In genomic region chrX:154485150-154486051, GRCh38 we compare ENCODE assay signal across 8 cellular contexts. TPM values are rescaled to one million over a fixed set of nuclear protein-coding genes. Genes with fewer than 3 reads are reported as not detected.
DNase-seq lines count a peak whose midpoint lies in the region; ATAC-seq, FAIRE-seq and TF ChIP-seq lines count a peak whose summit lies in the region.

No MANE protein-coding gene starts in this region.

- no peaks in the 10 kb centered on the region for H3K27me3 ChIP-seq in thoracic aorta (replicated peaks; ENCODE audit: insufficient read depth)

- H3K27ac ChIP-seq in kidney (ENCODE audit: low read depth in 2 of 2, low read length in 2 of 2) (peak overlapping the region; percentile 22 to 77), thoracic aorta (peak overlapping the region; percentile 38 to 77)

- peak overlapping the region; percentile 71 for H3K4me3 Mint-ChIP-seq in activated T-helper 2 cell treated with anti-CD3 and anti-CD28 coated beads, Interferon-gamma antibody, Interleukin-2, Interleukin-4, amounts not matched to agents 10 μg/mL and 5 μg/mL and 100 μg/mL, durations not matched to agents 14 hours and 24 hours and 36 hours (ENCODE audit: low read depth)

- peak; percentile 29 for DNase-seq in activated CD4-positive, CD25-positive, alpha-beta regulatory T cell treated with anti-CD3 and anti-CD28 coated beads, Interleukin-2, amount 50 U/mL, for 72 hours
- DNase-seq in activated CD4-positive, CD25-positive, alpha-beta regulatory T cell (lab: John Stamatoyannopoulos, UW) = no peak
- DNase-seq in activated T-helper 2 cell treated with anti-CD3 and anti-CD28 coated beads, Interferon-gamma antibody, Interleukin-2, Interleukin-4, amounts not matched to agents 10 μg/mL and 5 μg/mL and 100 μg/mL, durations not matched to agents 14 hours and 24 hours and 36 hours (ENCODE audit: low spot score) = no peak
- DNase-seq in kidney (peak; percentile 78), thoracic aorta (ENCODE audit: low spot score) (no peak)

- ATAC-seq in thoracic aorta (ENCODE audit: insufficient number of reproducible peaks, low FRiP score, low read depth) (no peak), HG03095 (IDR thresholded peaks at IDR 0.05; ENCODE audit: unreplicated experiment) (no peak), GM18520 (IDR thresholded peaks at IDR 0.05; ENCODE audit: unreplicated experiment) (no peak), HG03039 (IDR thresholded peaks at IDR 0.05; ENCODE audit: unreplicated experiment) (no peak)

- H3K4me1 ChIP-seq in kidney (ENCODE audit: control insufficient read depth in 1 of 2, insufficient read depth in 1 of 2, low read depth in 1 of 2, low read length in 2 of 2) (peaks cover 4 to 23% of the 10 kb centered on the region in 2 donors), thoracic aorta (ENCODE audit: control insufficient read depth in 1 of 2, low read depth in 2 of 2) (peaks cover 3 to 41% of the 10 kb centered on the region in 2 donors)

- no peak for FAIRE-seq in kidney (lab: Jason Lieb, UNC)

- peaks cover 15% of the 10 kb centered on the region for H3K4me1 Mint-ChIP-seq in activated T-helper 2 cell treated with anti-CD3 and anti-CD28 coated beads, Interferon-gamma antibody, Interleukin-2, Interleukin-4, amounts not matched to agents 10 μg/mL and 5 μg/mL and 100 μg/mL, durations not matched to agents 14 hours and 24 hours and 36 hours (ENCODE audit: low read depth)

- no peaks in the 10 kb centered on the region for H3K9me3 Mint-ChIP-seq in activated T-helper 2 cell treated with anti-CD3 and anti-CD28 coated beads, Interferon-gamma antibody, Interleukin-2, Interleukin-4, amounts not matched to agents 10 μg/mL and 5 μg/mL and 100 μg/mL, durations not matched to agents 14 hours and 24 hours and 36 hours

- H3K27ac Mint-ChIP-seq in activated T-helper 2 cell treated with anti-CD3 and anti-CD28 coated beads, Interferon-gamma antibody, Interleukin-2, Interleukin-4, amounts not matched to agents 10 μg/mL and 5 μg/mL and 100 μg/mL, durations not matched to agents 14 hours and 24 hours and 36 hours = peak overlapping the region; percentile 58

- intact Hi-C loops in activated T-helper 2 cell treated with anti-CD3 and anti-CD28 coated beads, Interferon-gamma antibody, Interleukin-2, Interleukin-4, amounts not matched to agents 10 μg/mL and 5 μg/mL and 100 μg/mL, durations not matched to agents 14 hours and 24 hours and 36 hours (cut with micrococcal nuclease) = loop anchor here (5.0 kb wide), 1 partner anchor 47 kb away; no protein-coding TSS in a partner anchor
- intact Hi-C loops in kidney (cut with DNase I) = no loop called here

- H3K4me3 ChIP-seq in kidney (ENCODE audit: low read length in 2 of 2) = peak overlapping the region; percentile 48 to 49
- peak overlapping the region; percentile 78 for H3K4me3 ChIP-seq in thoracic aorta

- no peaks in the 10 kb centered on the region for H3K9me3 ChIP-seq in kidney (ENCODE audit: control insufficient read depth in 1 of 2, low read length in 2 of 2)
- H3K9me3 ChIP-seq in thoracic aorta = no peaks in the 10 kb centered on the region

- H3K36me3 ChIP-seq in kidney (ENCODE audit: control insufficient read depth in 1 of 2, insufficient read depth in 2 of 2, low read length in 2 of 2) (peaks cover 3 to 4% of the 10 kb centered on the region in 2 donors), thoracic aorta (peaks cover 5% of the 10 kb centered on the region)

- TF ChIP-seq CTCF in kidney (IDR thresholded peaks at IDR 0.05; ENCODE audit: borderline replicate concordance, extremely low read depth, insufficient read depth) = no peak
- no peak for TF ChIP-seq CTCF in thoracic aorta (IDR thresholded peaks at IDR 0.05)

- peaks cover 31% of the 10 kb centered on the region for H3K36me3 Mint-ChIP-seq in activated T-helper 2 cell treated with anti-CD3 and anti-CD28 coated beads, Interferon-gamma antibody, Interleukin-2, Interleukin-4, amounts not matched to agents 10 μg/mL and 5 μg/mL and 100 μg/mL, durations not matched to agents 14 hours and 24 hours and 36 hours (ENCODE audit: low read depth)

- no peaks in the 10 kb centered on the region for H3K27me3 Mint-ChIP-seq in activated T-helper 2 cell treated with anti-CD3 and anti-CD28 coated beads, Interferon-gamma antibody, Interleukin-2, Interleukin-4, amounts not matched to agents 10 μg/mL and 5 μg/mL and 100 μg/mL, durations not matched to agents 14 hours and 24 hours and 36 hours (ENCODE audit: low read depth)

- H3K9ac ChIP-seq in kidney (ENCODE audit: low read length in 2 of 2) = peak overlapping the region in 1 of 2 donors; percentile 26

RNA-seq across cellular contexts. Expression of gene UBL4A, which starts 1.0 kb away (rescaled TPM):
- 55.5 and 56.1 TPM in 2 replicates for total RNA-seq in activated T-helper 2 cell treated with anti-CD3 and anti-CD28 coated beads, Interferon-gamma antibody, Interleukin-2, Interleukin-4, amounts not matched to agents 10 μg/mL and 5 μg/mL and 100 μg/mL, durations not matched to agents 14 hours and 24 hours and 36 hours
- total RNA-seq in kidney = 26.1 TPM
- polyA plus RNA-seq in kidney (ENCODE audit: insufficient read depth, low read depth, low replicate concordance) = 35.2 TPM
- total RNA-seq in thoracic aorta = 10 to 100 TPM; 28.1 to 67.1 TPM

RNA-seq across cellular contexts. Expression of gene SLC10A3, which starts 5.0 kb away (rescaled TPM):
- 17.5 and 18.3 TPM in 2 replicates for total RNA-seq in activated T-helper 2 cell treated with anti-CD3 and anti-CD28 coated beads, Interferon-gamma antibody, Interleukin-2, Interleukin-4, amounts not matched to agents 10 μg/mL and 5 μg/mL and 100 μg/mL, durations not matched to agents 14 hours and 24 hours and 36 hours
- total RNA-seq in kidney (27.3 TPM), thoracic aorta (10 to 100 TPM; 26.7 to 55.5 TPM)
- 19.0 TPM for polyA plus RNA-seq in kidney (ENCODE audit: insufficient read depth, low read depth, low replicate concordance)

RNA-seq across cellular contexts. Expression of gene LAGE3, which starts 6.3 kb away (rescaled TPM):
- 49.4 and 51.7 TPM in 2 replicates for total RNA-seq in activated T-helper 2 cell treated with anti-CD3 and anti-CD28 coated beads, Interferon-gamma antibody, Interleukin-2, Interleukin-4, amounts not matched to agents 10 μg/mL and 5 μg/mL and 100 μg/mL, durations not matched to agents 14 hours and 24 hours and 36 hours
- 10.0 TPM for total RNA-seq in kidney
- 29.0 TPM for polyA plus RNA-seq in kidney (ENCODE audit: insufficient read depth, low read depth, low replicate concordance)
- total RNA-seq in thoracic aorta = 1 to 10 TPM; 2.1 to 8.9 TPM

RNA-seq across cellular contexts. Expression of gene PLXNA3, which starts 27.3 kb away (rescaled TPM):
- 62.1 and 62.5 TPM in 2 replicates for total RNA-seq in activated T-helper 2 cell treated with anti-CD3 and anti-CD28 coated beads, Interferon-gamma antibody, Interleukin-2, Interleukin-4, amounts not matched to agents 10 μg/mL and 5 μg/mL and 100 μg/mL, durations not matched to agents 14 hours and 24 hours and 36 hours
- total RNA-seq in kidney (40.5 TPM), thoracic aorta (10 to 100 TPM; 39.3 to 40.9 TPM)
- 4.9 TPM for polyA plus RNA-seq in kidney (ENCODE audit: insufficient read depth, low read depth, low replicate concordance)

RNA-seq across cellular contexts. Expression of gene FAM3A, which starts 30.6 kb away (rescaled TPM):
- total RNA-seq in activated T-helper 2 cell treated with anti-CD3 and anti-CD28 coated beads, Interferon-gamma antibody, Interleukin-2, Interleukin-4, amounts not matched to agents 10 μg/mL and 5 μg/mL and 100 μg/mL, durations not matched to agents 14 hours and 24 hours and 36 hours = 39.2 and 39.8 TPM in 2 replicates
- total RNA-seq in kidney (39.5 TPM), thoracic aorta (10 to 100 TPM; 31.0 to 52.3 TPM)
- polyA plus RNA-seq in kidney (ENCODE audit: insufficient read depth, low read depth, low replicate concordance) = 73.4 TPM

Comparison
In these comparisons a context has a peak if more than half of its experiments do, and no peak if none do; other contexts are left out.
1. DNase-seq: peak in activated CD4-positive, CD25-positive, alpha-beta regulatory T cell treated with anti-CD3 and anti-CD28 coated beads, Interleukin-2, amount 50 U/mL, for 72 hours (single experiment) and kidney (single experiment); none in activated CD4-positive, CD25-positive, alpha-beta regulatory T cell (0 of 4), activated T-helper 2 cell treated with anti-CD3 and anti-CD28 coated beads, Interferon-gamma antibody, Interleukin-2, Interleukin-4, amounts not matched to agents 10 μg/mL and 5 μg/mL and 100 μg/mL, durations not matched to agents 14 hours and 24 hours and 36 hours (single experiment) and thoracic aorta (single experiment).